ENCODE assay signal across 8 cellular contexts in the genomic region with DNA sequence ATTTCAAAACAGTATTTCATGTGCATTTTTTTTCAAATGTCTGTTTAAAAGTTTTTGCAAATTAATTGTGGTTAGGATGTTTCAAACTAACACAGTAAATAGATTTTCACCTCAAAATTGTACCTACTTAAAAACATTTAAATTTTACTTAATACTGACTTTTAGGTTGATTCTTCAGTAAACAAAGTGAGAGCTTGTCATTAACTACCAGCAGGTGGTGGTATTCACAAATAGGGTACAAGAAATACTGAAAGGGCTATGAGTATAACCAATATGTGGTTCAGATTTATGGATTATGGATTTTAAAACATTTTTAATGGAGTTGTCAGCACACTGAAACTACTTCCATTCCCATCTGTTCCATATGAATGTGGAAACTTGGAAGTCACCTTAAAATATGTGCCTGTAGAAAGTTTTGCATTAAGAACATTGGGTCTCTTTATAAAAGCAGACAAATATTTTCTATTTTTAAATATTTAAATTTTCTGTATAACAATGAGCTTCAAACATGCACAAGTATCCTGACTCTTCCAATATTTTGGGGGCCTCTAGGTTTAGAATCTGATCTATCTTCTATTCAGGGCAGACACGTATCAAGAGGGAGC.
DNase-seq lines count a peak whose midpoint lies in the region; ATAC-seq, FAIRE-seq and TF ChIP-seq lines count a peak whose summit lies in the region.

No MANE protein-coding gene starts in this region.

- TF ChIP-seq CTCF in BJ (IDR thresholded peaks at IDR 0.05; ENCODE audit: insufficient read depth, low read depth, low read length) (peak; percentile 29; the same call in 1 of the 2 replicates), GM20000 (IDR thresholded peaks at IDR 0.05; ENCODE audit: extremely low read depth, missing control alignments) (peak; percentile 34)

- no peaks in the 10 kb centered on the region for H3K27me3 Mint-ChIP-seq in naive thymus-derived CD8-positive, alpha-beta T cell

- no peaks in the 10 kb centered on the region; the same call in 1 of the 2 replicates for H3K27me3 ChIP-seq in BJ (ENCODE audit: control insufficient read depth, insufficient read depth, low read length)

- peaks cover 12 to 24% (median 20%) of the 10 kb centered on the region in 4 donors for H3K4me1 Mint-ChIP-seq in naive thymus-derived CD8-positive, alpha-beta T cell

- intact Hi-C loops in posterior vena cava (cut with DNase I), result no loop called here

- CTCF ChIA-PET in BJ (lab: Yijun Ruan, JAX), result interaction anchor here (0.6 to 2.7 kb wide), 12 partner anchors 9 to 355 kb away, joined by 3 to 13 read pairs (median 4); a partner anchor contains a TSS

- H3K9me3 Mint-ChIP-seq in naive thymus-derived CD8-positive, alpha-beta T cell, result no peaks in the 10 kb centered on the region

- H3K36me3 ChIP-seq in BJ (ENCODE audit: control insufficient read depth, insufficient read depth, low read length), result no peaks in the 10 kb centered on the region

- POLR2A ChIA-PET in BJ (lab: Charles Lee), result no interaction called here
- POLR2A ChIA-PET in naive thymus-derived CD8-positive, alpha-beta T cell (lab: Charles Lee), result interaction anchor here (0.6 kb wide), 2 partner anchors 8 to 32 kb away, joined by 3 read pairs; no protein-coding TSS in a partner anchor

- H3K27ac Mint-ChIP-seq in naive thymus-derived CD8-positive, alpha-beta T cell, result peak overlapping the region in 1 of 10 donors; percentile 35

- H3K4me3 ChIP-seq in BJ (ENCODE audit: low read depth, low read length), result no peak overlapping the region

- in situ Hi-C loops in G401 (cut with HindIII; ENCODE audit: low sequenced_read_pairs), result no loop called here

- DNase-seq in BJ (ENCODE audit: low read depth), result no peak
- peak; percentile 24 for DNase-seq in GM20000 (ENCODE audit: low spot score)
- no peak for DNase-seq in RCC 7860 (ENCODE audit: low spot score)
- DNase-seq in iris pigment epithelial cell (ENCODE audit: low read depth), result peak; percentile 35
- no peak for DNase-seq in G401 (ENCODE audit: low spot score)
- DNase-seq in posterior vena cava (ENCODE audit: low spot score), result no peak
- DNase-seq in epidermal melanocyte (ENCODE audit: insufficient read length, low spot score), result no peak
- no peak for DNase-seq in naive thymus-derived CD8-positive, alpha-beta T cell

- no peak for ATAC-seq in naive thymus-derived CD8-positive, alpha-beta T cell

- H3K36me3 Mint-ChIP-seq in naive thymus-derived CD8-positive, alpha-beta T cell, result peaks cover 0 to 37% (median 5%) of the 10 kb centered on the region in 3 donors

- H3K4me3 Mint-ChIP-seq in naive thymus-derived CD8-positive, alpha-beta T cell, result no peak overlapping the region

- peak; percentile 81 for FAIRE-seq in RCC 7860 (lab: Jason Lieb, UNC)

Comparison
In these comparisons a context has a peak if more than half of its experiments do, and no peak if none do; other contexts are left out.
1. DNase-seq: peak in GM20000 (single experiment) and iris pigment epithelial cell (single experiment); none in BJ (single experiment), RCC 7860 (single experiment), G401 (single experiment), posterior vena cava (single experiment), epidermal melanocyte (single experiment) and naive thymus-derived CD8-positive, alpha-beta T cell (0 of 10).